Comparison of ENCODE assay signal across 16 cellular contexts in genomic region chr10:109886788-109887155, GRCh38. TPM values are rescaled to one million over a fixed set of nuclear protein-coding genes. Genes with fewer than 3 reads are reported as not detected.
DNase-seq lines count a peak whose midpoint lies in the region; ATAC-seq, FAIRE-seq and TF ChIP-seq lines count a peak whose summit lies in the region.
"Had no signal": no experiment of that assay in that cellular context is flagged by ENCODE, and none has a peak within 500 bp of the region (broad histone marks: within the 10 kb centered on the region; RNA-seq: fewer than 3 reads in every experiment).

No MANE protein-coding gene starts in this region.

- H3K4me1 ChIP-seq in right atrium auricular region (peaks cover 0 to 32% of the 10 kb centered on the region in 2 donors), astrocyte (ENCODE audit: insufficient read depth, low read length) (peaks cover 40% of the 10 kb centered on the region), mesodermal cell (ENCODE audit: control insufficient read depth, insufficient read depth, low read length, poor library complexity, severe bottlenecking) (peaks cover 38% of the 10 kb centered on the region), SJCRH30 (no peaks in the 10 kb centered on the region)
- H3K4me1 ChIP-seq: prostate gland had no signal

- H3K36me3 ChIP-seq in right atrium auricular region = peaks cover 35% of the 10 kb centered on the region
- H3K36me3 ChIP-seq in astrocyte (ENCODE audit: insufficient read depth, low read length) = peaks cover 22% of the 10 kb centered on the region
- peaks cover 67% of the 10 kb centered on the region for H3K36me3 ChIP-seq in mesodermal cell (ENCODE audit: control insufficient read depth, insufficient read depth, low read length)
- H3K36me3 ChIP-seq in SJCRH30 = peaks cover 35% of the 10 kb centered on the region

- TF ChIP-seq CTCF in right atrium auricular region (IDR thresholded peaks at IDR 0.05) (no peak), astrocyte (IDR thresholded peaks at IDR 0.05; ENCODE audit: insufficient read depth, low read depth, low read length) (no peak)

- FAIRE-seq in astrocyte (lab: Jason Lieb, UNC) (no peak), GM12891 (lab: Jason Lieb, UNC) (no peak)
- FAIRE-seq: RCC 7860 had no signal

- H4K20me1 ChIP-seq in astrocyte (ENCODE audit: insufficient read depth, low read length) = no peaks in the 10 kb centered on the region

- peaks cover 24% of the 10 kb centered on the region for H3K36me3 Mint-ChIP-seq in astrocyte (ENCODE audit: low read depth, unreplicated experiment)

- H3K4me3 ChIP-seq in right atrium auricular region (no peak overlapping the region), astrocyte (ENCODE audit: insufficient read depth, low read depth, low read length) (no peak overlapping the region), mesodermal cell (ENCODE audit: extremely low read depth, insufficient read depth, low read length, poor library complexity, severe bottlenecking) (no peak overlapping the region), SJCRH30 (no peak overlapping the region)
- H3K4me3 ChIP-seq: gastrocnemius medialis, prostate gland had no signal

- H3K9me3 ChIP-seq in right atrium auricular region (no peaks in the 10 kb centered on the region), astrocyte (ENCODE audit: insufficient read depth, low read depth, low read length) (no peaks in the 10 kb centered on the region), mesodermal cell (ENCODE audit: control insufficient read depth, low read length) (no peaks in the 10 kb centered on the region), SJCRH30 (replicated peaks) (no peaks in the 10 kb centered on the region)
- H3K9me3 ChIP-seq: Caco-2, gastrocnemius medialis, prostate gland had no signal

- H3K4me1 Mint-ChIP-seq in astrocyte (ENCODE audit: low read depth, unreplicated experiment) = peaks cover 65% of the 10 kb centered on the region

- H2AFZ ChIP-seq in astrocyte (ENCODE audit: low read depth, low read length) = no peak overlapping the region

- intact Hi-C loops in left cardiac atrium (cut with DNase I) = loop anchor here (5.0 to 10.0 kb wide), 5 partner anchors 36 to 248 kb away; partner anchors contain the start of genes ADD3 (in 1 of the 2) and XPNPEP1 (in 1 of the 2)

- 71 to 85% methylated on average over 1 to 2 of the region's 2 CpGs for WGBS in mesodermal cell (ENCODE audit: insufficient coverage in 2 of 2), 2 experiments

- TF ChIP-seq POLR2A in GM12891 (IDR thresholded peaks at IDR 0.05; ENCODE audit: low read depth, low read length) = no peak

- H3K27me3 ChIP-seq in right atrium auricular region = no peaks in the 10 kb centered on the region
- H3K27me3 ChIP-seq in astrocyte (ENCODE audit: insufficient read depth, low read length) = no peaks in the 10 kb centered on the region
- no peaks in the 10 kb centered on the region for H3K27me3 ChIP-seq in SJCRH30
- H3K27me3 ChIP-seq: gastrocnemius medialis had no signal

- DNase-seq in right atrium auricular region (ENCODE audit: low spot score) (peak; percentile 46), left cardiac atrium (no peak), astrocyte (ENCODE audit: low read depth) (no peak), SJCRH30 (no peak), GM12891 (ENCODE audit: insufficient read length, low spot score) (no peak)
- DNase-seq in stimulated activated naive CD4-positive, alpha-beta T cell treated with Interleukin-2 at 50 U/mL for 16 hours (lab: John Stamatoyannopoulos, UW) = no peak
- DNase-seq: activated naive CD4-positive, alpha-beta T cell treated with Interleukin-2 at 50 U/mL for 16 hours; Caco-2; left ventricle myocardium superior; naive B cell; NCI-H748 treated with DMSO at 0.1 percent for 48 hours had no signal

- H3K27me3 Mint-ChIP-seq in astrocyte (ENCODE audit: low read depth, unreplicated experiment) = no peaks in the 10 kb centered on the region
- H3K27me3 Mint-ChIP-seq: naive B cell had no signal

- peak overlapping the region; percentile 35 for H3K4me3 Mint-ChIP-seq in astrocyte (ENCODE audit: unreplicated experiment)

- no peak overlapping the region for H3K9ac ChIP-seq in astrocyte (ENCODE audit: low read length)

- no peak for ATAC-seq in left cardiac atrium
- no peak for ATAC-seq in GM21447 (IDR thresholded peaks at IDR 0.05; ENCODE audit: unreplicated experiment)
- ATAC-seq: left ventricle myocardium superior had no signal

- peak overlapping the region; percentile 88 for H3K27ac Mint-ChIP-seq in astrocyte (ENCODE audit: unreplicated experiment)

- H3K4me2 ChIP-seq in astrocyte (ENCODE audit: low read length) = peak overlapping the region; percentile 16

- no peaks in the 10 kb centered on the region for H3K9me3 Mint-ChIP-seq in astrocyte (ENCODE audit: unreplicated experiment)
- H3K9me3 Mint-ChIP-seq: naive B cell had no signal

- H3K79me2 ChIP-seq in astrocyte (ENCODE audit: insufficient read depth, low read length) = no peaks in the 10 kb centered on the region

- no peak overlapping the region for H3K27ac ChIP-seq in right atrium auricular region
- H3K27ac ChIP-seq in astrocyte (ENCODE audit: low read depth, low read length) = no peak overlapping the region
- H3K27ac ChIP-seq in mesodermal cell (ENCODE audit: low read depth, low read length, severe bottlenecking) = peak overlapping the region; percentile 47
- no peak overlapping the region for H3K27ac ChIP-seq in SJCRH30
- H3K27ac ChIP-seq: prostate gland had no signal

TF ChIP-seq in GM12891, 5 proteins besides CTCF, POLR2A, EP300 and RAD21:
- TF ChIP-seq SPI1 (IDR thresholded peaks at IDR 0.05; ENCODE audit: low read depth, low read length) (no peak), TAF1 (IDR thresholded peaks at IDR 0.05; ENCODE audit: low read depth, low read length) (no peak), POLR2AphosphoS5 (IDR thresholded peaks at IDR 0.05; ENCODE audit: low read depth, low read length) (no peak), PAX5 (IDR thresholded peaks at IDR 0.05; ENCODE audit: insufficient read depth, low read length, severe bottlenecking) (no peak), POU2F2 (IDR thresholded peaks at IDR 0.05; ENCODE audit: low read depth, low read length) (no peak)

RNA-seq across cellular contexts. Expression of gene XPNPEP1, which starts 36.5 kb away (rescaled TPM):
- total RNA-seq in right atrium auricular region = 10 to 100 TPM; 41.2 to 45.2 TPM
- total RNA-seq in left cardiac atrium = 10 to 100 TPM; 36.3 to 40.7 TPM
- 100 and 104 TPM in 2 replicates for total RNA-seq in astrocyte
- 74.6 TPM for polyA plus RNA-seq in mesodermal cell (2013, experiment 1 of 2)
- 64.3 TPM for polyA plus RNA-seq in mesodermal cell (2013, experiment 2 of 2)
- total RNA-seq in SJCRH30 (2014; rRNA removed; shearing (Covaris generic)) = 109 and 112 TPM in 2 replicates
- polyA plus RNA-seq in GM12891 (2012; ENCODE audit: low read depth, missing spikeins) = 40.8 TPM
